16 cellular contexts compared by ENCODE assay signal in the genomic region with DNA sequence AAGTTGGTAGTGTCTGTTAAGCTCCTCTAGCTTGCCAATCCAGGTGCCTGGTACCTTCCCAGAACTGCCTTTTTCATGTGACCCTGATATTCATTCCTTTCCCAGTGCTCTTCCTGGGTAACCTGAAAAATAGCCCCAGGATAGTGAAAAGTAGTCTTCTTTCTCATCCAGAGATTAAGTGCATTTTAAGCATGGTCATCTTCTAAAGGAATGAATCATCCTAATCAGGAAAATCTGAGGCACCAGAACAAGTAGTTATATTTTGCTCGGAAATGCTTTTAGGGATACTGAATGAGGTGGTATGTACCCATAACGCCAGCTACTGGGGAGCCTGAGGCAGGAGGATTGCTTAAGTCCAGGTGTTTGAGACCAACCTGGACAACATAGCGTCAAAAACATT.
"Had no signal": no experiment of that assay in that cellular context is flagged by ENCODE, and none has a peak within 500 bp of the region (broad histone marks: within the 10 kb centered on the region; RNA-seq: fewer than 3 reads in every experiment).

No MANE protein-coding gene starts in this region.

- H3K4me1 Mint-ChIP-seq: neural crest cell; stimulated activated naive B cell treated with anti-CD40 and anti-IgM and Interleukin-4, amounts not matched to agents 10 μg/mL and 1 μg/mL and 100 μg/mL, for 72 hours had no signal

- ATAC-seq: activated CD4-positive, CD25-positive, alpha-beta regulatory T cell treated with anti-CD3 and anti-CD28 coated beads, Interleukin-2, amount 50 U/mL, for 24 hours; activated naive CD4-positive, alpha-beta T cell treated with anti-CD3 and anti-CD28 coated beads, Interleukin-2, amount 50 U/mL, for 72 hours; stimulated activated naive B cell treated with anti-CD40 and anti-IgM and Interleukin-4, amounts not matched to agents 10 μg/mL and 1 μg/mL and 100 μg/mL, for 72 hours had no signal

- H3K4me3 Mint-ChIP-seq: neural crest cell; stimulated activated naive B cell treated with anti-CD40 and anti-IgM and Interleukin-4, amounts not matched to agents 10 μg/mL and 1 μg/mL and 100 μg/mL, for 72 hours; T-helper 1 cell treated with Interleukin-12 subunit alpha and Interleukin-12 subunit beta and Interleukin-4 antibody, amounts not matched to agents 30 μg/mL and 1 μg/mL, for 36 hours had no signal

- H3K4me1 ChIP-seq: esophagus squamous epithelium had no signal

- H3K27ac Mint-ChIP-seq: activated naive CD4-positive, alpha-beta T cell treated with anti-CD3 and anti-CD28 coated beads, Interleukin-2, amount 50 U/mL, for 72 hours; stimulated activated naive B cell treated with anti-CD40 and anti-IgM and Interleukin-4, amounts not matched to agents 10 μg/mL and 1 μg/mL and 100 μg/mL, for 72 hours; T-helper 1 cell treated with Interleukin-12 subunit alpha and Interleukin-12 subunit beta and Interleukin-4 antibody, amounts not matched to agents 30 μg/mL and 1 μg/mL, for 36 hours had no signal

- H3K27me3 ChIP-seq: esophagus squamous epithelium had no signal

- H3K9me3 Mint-ChIP-seq: activated naive CD4-positive, alpha-beta T cell treated with anti-CD3 and anti-CD28 coated beads, Interleukin-2, amount 50 U/mL, for 72 hours; neural crest cell; stimulated activated naive B cell treated with anti-CD40 and anti-IgM and Interleukin-4, amounts not matched to agents 10 μg/mL and 1 μg/mL and 100 μg/mL, for 72 hours; T-helper 1 cell treated with Interleukin-12 subunit alpha and Interleukin-12 subunit beta and Interleukin-4 antibody, amounts not matched to agents 30 μg/mL and 1 μg/mL, for 36 hours had no signal

- H3K36me3 ChIP-seq: esophagus squamous epithelium, thoracic aorta had no signal

- H3K9me3 ChIP-seq: esophagus squamous epithelium, thoracic aorta had no signal

- H3K4me3 ChIP-seq: esophagus squamous epithelium, lung, thoracic aorta had no signal

- DNase-seq: activated CD4-positive, alpha-beta T cell treated with anti-CD3 and anti-CD28 coated beads, Interleukin-2, amount 50 U/mL, for 1 hour; activated gamma-delta T cell treated with Interleukin-2 at 50 U/mL for 16 hours; amniotic stem cell; dermis blood vessel endothelial cell; effector memory CD4-positive, alpha-beta T cell; esophagus squamous epithelium; islet precursor cell; midbrain; retina; stimulated activated naive B cell treated with anti-CD40 and anti-IgM and Interleukin-4, amounts not matched to agents 10 μg/mL and 1 μg/mL and 100 μg/mL, for 72 hours had no signal

- H3K27ac ChIP-seq: esophagus squamous epithelium, thoracic aorta had no signal

- H3K36me3 Mint-ChIP-seq: activated naive CD4-positive, alpha-beta T cell treated with anti-CD3 and anti-CD28 coated beads, Interleukin-2, amount 50 U/mL, for 72 hours; stimulated activated naive B cell treated with anti-CD40 and anti-IgM and Interleukin-4, amounts not matched to agents 10 μg/mL and 1 μg/mL and 100 μg/mL, for 72 hours had no signal
